In the genomic region with DNA sequence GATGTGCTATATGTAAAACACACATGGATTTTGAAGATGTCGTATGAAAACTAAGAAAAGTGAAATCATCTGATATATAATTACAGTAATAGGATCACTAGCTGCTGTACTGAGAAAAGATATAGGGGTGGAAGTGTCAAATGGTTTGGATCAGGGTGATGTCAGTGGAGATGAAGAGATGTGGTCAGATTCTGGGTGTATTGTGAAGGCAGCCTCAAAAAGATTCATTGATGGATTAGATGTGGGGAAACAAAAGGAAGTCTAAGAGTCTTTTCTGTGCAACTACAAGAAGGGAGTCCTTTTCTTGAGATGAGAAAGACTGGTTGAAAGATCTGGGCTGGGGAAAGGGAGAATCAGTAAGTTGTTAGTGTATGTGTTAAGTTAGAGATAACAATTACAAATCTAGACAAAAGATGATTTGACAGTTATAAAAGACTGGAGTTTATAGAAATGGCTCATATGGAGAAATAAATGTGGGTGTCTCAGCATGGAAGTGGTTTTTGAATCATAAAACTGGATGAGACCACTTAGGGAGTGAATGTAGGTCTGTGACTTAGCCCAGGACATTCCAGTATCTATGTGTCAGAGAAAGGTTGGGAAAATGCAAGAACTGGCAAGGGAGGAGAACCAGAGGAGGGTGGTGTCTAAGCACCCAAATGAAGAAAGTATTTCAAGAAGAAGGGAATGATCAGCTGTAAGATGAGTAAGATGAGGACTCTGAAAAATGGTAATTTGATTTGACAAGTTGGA, we compare ENCODE assay signal across 12 cellular contexts.
DNase-seq lines count a peak whose midpoint lies in the region; ATAC-seq and TF ChIP-seq lines count a peak whose summit lies in the region.
"Had no signal": no experiment of that assay in that cellular context is flagged by ENCODE, and none has a peak within 500 bp of the region (broad histone marks: within the 10 kb centered on the region; RNA-seq: fewer than 3 reads in every experiment).

No MANE protein-coding gene starts in this region.

- peak overlapping the region; percentile 35 for H3K4me2 ChIP-seq in skeletal muscle satellite cell (ENCODE audit: low read length)

- H3K36me3 Mint-ChIP-seq in activated naive CD4-positive, alpha-beta T cell treated with anti-CD3 and anti-CD28 coated beads, Interleukin-2, amount 10 ng/mL, durations not matched to agents 7 days and 5 days = peaks cover 26% of the 10 kb centered on the region
- H3K36me3 Mint-ChIP-seq in T-cell = no peaks in the 10 kb centered on the region

- no peak overlapping the region for H3K27ac Mint-ChIP-seq in activated naive CD4-positive, alpha-beta T cell treated with anti-CD3 and anti-CD28 coated beads, Interleukin-2, amount 10 ng/mL, durations not matched to agents 7 days and 5 days
- H3K27ac Mint-ChIP-seq in T-cell = no peak overlapping the region
- H3K27ac Mint-ChIP-seq: activated naive CD4-positive, alpha-beta T cell treated with anti-CD3 and anti-CD28 coated beads for 36 hours had no signal

- no peak overlapping the region for H3K4me3 Mint-ChIP-seq in activated naive CD4-positive, alpha-beta T cell treated with anti-CD3 and anti-CD28 coated beads, Interleukin-2, amount 10 ng/mL, durations not matched to agents 7 days and 5 days
- H3K4me3 Mint-ChIP-seq in T-cell = no peak overlapping the region
- H3K4me3 Mint-ChIP-seq: activated naive CD4-positive, alpha-beta T cell treated with anti-CD3 and anti-CD28 coated beads for 36 hours had no signal

- peak overlapping the region; percentile 54 for H3K9ac ChIP-seq in skeletal muscle satellite cell (ENCODE audit: low read depth, low read length)

- peaks cover 18% of the 10 kb centered on the region for H3K9me3 Mint-ChIP-seq in activated naive CD4-positive, alpha-beta T cell treated with anti-CD3 and anti-CD28 coated beads, Interleukin-2, amount 10 ng/mL, durations not matched to agents 7 days and 5 days
- H3K9me3 Mint-ChIP-seq in T-cell = peaks cover 0 to 6% (median 0%) of the 10 kb centered on the region in 3 donors

- peak; percentile 22 for DNase-seq in activated naive CD4-positive, alpha-beta T cell treated with anti-CD3 and anti-CD28 coated beads, Interleukin-2, amount 10 ng/mL, durations not matched to agents 7 days and 5 days
- no peak for DNase-seq in activated naive CD4-positive, alpha-beta T cell treated with anti-CD3 and anti-CD28 coated beads, Interleukin-2, amount 50 U/mL, for 16 hours
- DNase-seq in T-cell = no peak
- DNase-seq in fibroblast of the aortic adventitia (ENCODE audit: low read depth) = peak; percentile 23
- DNase-seq in COLO668 (lab: John Stamatoyannopoulos, UW; ENCODE audit: unreplicated experiment) = no peak
- no peak for DNase-seq in LoVo (ENCODE audit: low spot score)
- DNase-seq: activated naive CD4-positive, alpha-beta T cell treated with anti-CD3 and anti-CD28 coated beads for 36 hours; midbrain; NCI-H1105 had no signal

- H3K4me1 Mint-ChIP-seq in activated naive CD4-positive, alpha-beta T cell treated with anti-CD3 and anti-CD28 coated beads, Interleukin-2, amount 10 ng/mL, durations not matched to agents 7 days and 5 days = peaks cover 16% of the 10 kb centered on the region
- H3K4me1 Mint-ChIP-seq in T-cell = peaks cover 4 to 13% (median 8%) of the 10 kb centered on the region in 3 donors

- H3K27me3 Mint-ChIP-seq in activated naive CD4-positive, alpha-beta T cell treated with anti-CD3 and anti-CD28 coated beads, Interleukin-2, amount 10 ng/mL, durations not matched to agents 7 days and 5 days = no peaks in the 10 kb centered on the region
- no peaks in the 10 kb centered on the region for H3K27me3 Mint-ChIP-seq in T-cell

- no peaks in the 10 kb centered on the region for H3K9me3 ChIP-seq in skeletal muscle satellite cell (replicated peaks; ENCODE audit: low read length)
- H3K9me3 ChIP-seq: SJSA1 had no signal

- no peak for TF ChIP-seq CTCF in fibroblast of the aortic adventitia (IDR thresholded peaks at IDR 0.05; ENCODE audit: insufficient read depth, low read length)

- peaks cover 18% of the 10 kb centered on the region for H3K4me1 ChIP-seq in skeletal muscle satellite cell (ENCODE audit: control insufficient read depth, insufficient read depth, low read length)

- CTCF ChIA-PET in activated naive CD4-positive, alpha-beta T cell treated with anti-CD3 and anti-CD28 coated beads, Interleukin-2, amount 10 ng/mL, durations not matched to agents 7 days and 5 days (lab: Charles Lee) = interaction anchor here (1.2 kb wide), 1 partner anchor 15 kb away, joined by 3 read pairs; no protein-coding TSS in a partner anchor
- CTCF ChIA-PET in T-cell (lab: Charles Lee) = no interaction called here

- POLR2A ChIA-PET in T-cell (lab: Charles Lee) = no interaction called here

- H3K27me3 ChIP-seq in skeletal muscle satellite cell (ENCODE audit: control insufficient read depth, insufficient read depth, low read length) = no peaks in the 10 kb centered on the region
- H3K27me3 ChIP-seq: SJSA1 had no signal

- H3K4me3 ChIP-seq in fibroblast of the aortic adventitia (ENCODE audit: low read depth, low read length) (no peak overlapping the region), skeletal muscle satellite cell (ENCODE audit: low read length) (no peak overlapping the region)
- H3K4me3 ChIP-seq: SJSA1 had no signal

- no peaks in the 10 kb centered on the region for H3K36me3 ChIP-seq in skeletal muscle satellite cell (ENCODE audit: insufficient read depth, low read length)
- H3K36me3 ChIP-seq: SJSA1 had no signal

- peak; percentile 44 to 68 (median 65) for ATAC-seq in T-cell (replicated peaks in 1 of 4)
- no peak for ATAC-seq in HG03521 (IDR thresholded peaks at IDR 0.05; ENCODE audit: unreplicated experiment)

Comparison
In these comparisons a context has a peak if more than half of its experiments do, and no peak if none do; other contexts are left out.
1. DNase-seq: peak in activated naive CD4-positive, alpha-beta T cell treated with anti-CD3 and anti-CD28 coated beads, Interleukin-2, amount 10 ng/mL, durations not matched to agents 7 days and 5 days (single experiment) and fibroblast of the aortic adventitia (single experiment); none in activated naive CD4-positive, alpha-beta T cell treated with anti-CD3 and anti-CD28 coated beads, Interleukin-2, amount 50 U/mL, for 16 hours (single experiment), T-cell (0 of 34), COLO668 (single experiment) and LoVo (single experiment).